8 cellular contexts compared by ENCODE assay signal in genomic region chr1:100894622-100895539, GRCh38. TPM values are rescaled to one million over a fixed set of nuclear protein-coding genes. Genes with fewer than 3 reads are reported as not detected.
DNase-seq lines count a peak whose midpoint lies in the region; ATAC-seq and TF ChIP-seq lines count a peak whose summit lies in the region.

Gene EXTL2, minus strand, starts transcription at chr1:100894842. Its CDS starts 6,085 bp downstream, at chr1:100888757.

- H3K4me1 ChIP-seq in smooth muscle cell (ENCODE audit: low read depth): peaks cover 16% of the 10 kb centered on the region

- peaks cover 22% of the 10 kb centered on the region for H4K20me1 ChIP-seq in smooth muscle cell (ENCODE audit: low read depth)

- H3K9ac ChIP-seq in smooth muscle cell (ENCODE audit: low read depth): peak within 1 kb of the TSS; percentile 96

- H3K27ac Mint-ChIP-seq in WTC11 (peak within 1 kb of the TSS; percentile 97), immature natural killer cell (peak within 1 kb of the TSS; percentile 99 to 100 (median 100))

- peak within 1 kb of the TSS; percentile 91 for H3K4me2 ChIP-seq in smooth muscle cell

- DNase-seq in ACHN: peak; percentile 82
- DNase-seq in NCI-H2171 treated with DMSO at 0.1 percent for 48 hours (lab: John Stamatoyannopoulos, UW): peak; percentile 98
- DNase-seq in WTC11 (ENCODE audit: low spot score): peak; percentile 84
- DNase-seq in caudate nucleus (lab: John Stamatoyannopoulos, UW): peak in 60 of 61 donors; percentile 26 to 95 (median 81)
- DNase-seq in immature natural killer cell: peak; percentile 49 to 54 (median 50)
- DNase-seq in smooth muscle cell (lab: John Stamatoyannopoulos, UW; ENCODE audit: unreplicated experiment): peak; percentile 78

- no peaks in the 10 kb centered on the region for H3K36me3 ChIP-seq in smooth muscle cell (ENCODE audit: low read depth)

- peak within 1 kb of the TSS; percentile 84 for H3K4me3 ChIP-seq in smooth muscle cell

- H3K9me3 Mint-ChIP-seq in WTC11 (peaks cover 27% of the 10 kb centered on the region), immature natural killer cell (peaks cover 0 to 3% (median under 1%) of the 10 kb centered on the region in 6 donors)

- H3K4me1 Mint-ChIP-seq in WTC11 (peaks cover 25% of the 10 kb centered on the region), immature natural killer cell (peaks cover 33 to 62% of the 10 kb centered on the region in 2 donors)

- TF ChIP-seq CTCF in WTC11 (IDR thresholded peaks at IDR 0.05) (no peak), smooth muscle cell (IDR thresholded peaks at IDR 0.05; ENCODE audit: borderline replicate concordance, insufficient read depth, poor library complexity, severe bottlenecking) (no peak)

- peak within 1 kb of the TSS; percentile 18 for H2AFZ ChIP-seq in smooth muscle cell (ENCODE audit: low read depth)

- H3F3A ChIP-seq in smooth muscle cell (ENCODE audit: low read depth): no peaks in the 10 kb centered on the region

- under 1% methylated on average over 47 of the region's 47 CpGs for whole genome bisulfite sequencing in smooth muscle cell (ENCODE audit: low lambda C conversion rate)

- POLR2A ChIA-PET in WTC11 (lab: Charles Lee): no interaction called here

- CTCF ChIA-PET in WTC11 (lab: Charles Lee): interaction anchor here (1.1 to 1.9 kb wide), 5 partner anchors 13 to 431 kb away, joined by 3 to 9 read pairs (median 4); no protein-coding TSS in a partner anchor

- H3K79me2 ChIP-seq in smooth muscle cell (ENCODE audit: low read depth): peaks cover 78% of the 10 kb centered on the region

- ATAC-seq in GM18867 (IDR thresholded peaks at IDR 0.05; ENCODE audit: unreplicated experiment) (peak; percentile 50), HG03108 (IDR thresholded peaks at IDR 0.05; ENCODE audit: unreplicated experiment) (peak; percentile 38), WTC11 (peak; percentile 66)

- in situ Hi-C loops in ACHN (cut with HindIII; ENCODE audit: low pct_ligation_motif_present, low pct_unique_long_range_greater_than_20kb, low sequenced_read_pairs): no loop called here

- peaks cover 5% of the 10 kb centered on the region for H3K9me3 ChIP-seq in smooth muscle cell (replicated peaks; ENCODE audit: low read depth)

- H3K27me3 ChIP-seq in smooth muscle cell (ENCODE audit: low read depth): no peaks in the 10 kb centered on the region

- peaks cover 43% of the 10 kb centered on the region for H3K36me3 Mint-ChIP-seq in WTC11
- H3K36me3 Mint-ChIP-seq in immature natural killer cell: peaks cover 9 to 17% (median 15%) of the 10 kb centered on the region in 3 donors

- no peaks in the 10 kb centered on the region for H3K27me3 Mint-ChIP-seq in WTC11 (ENCODE audit: low read depth)
- peaks cover 14 to 20% (median 17%) of the 10 kb centered on the region in 3 donors for H3K27me3 Mint-ChIP-seq in immature natural killer cell (ENCODE audit: low read depth in 3 of 3)

- H3K4me3 Mint-ChIP-seq in WTC11: peak within 1 kb of the TSS; percentile 100
- H3K4me3 Mint-ChIP-seq in immature natural killer cell: peak within 1 kb of the TSS; percentile 97 to 100 (median 99)

- H3K27ac ChIP-seq in caudate nucleus (ENCODE audit: low read depth, low read length): peak within 1 kb of the TSS; percentile 89
- H3K27ac ChIP-seq in smooth muscle cell (ENCODE audit: low read depth): peak within 1 kb of the TSS; percentile 99

TF ChIP-seq in WTC11, 78 proteins besides CTCF, POLR2A, EP300 and RAD21 (continues in another document):
- no peak for TF ChIP-seq ZBTB21 (CRISPR knock-in tag; IDR thresholded peaks at IDR 0.05; ENCODE audit: borderline replicate concordance)
- 0 out of 2 replicates have a peak, but pooled peaks have one; percentile 34 for TF ChIP-seq AR (CRISPR knock-in tag; IDR thresholded peaks at IDR 0.05)
- TF ChIP-seq USF1 (CRISPR knock-in tag; IDR thresholded peaks at IDR 0.05): peak; percentile 74
- peak; percentile 72; the same call in 1 of the 2 replicates for TF ChIP-seq NR2C2 (CRISPR knock-in tag; IDR thresholded peaks at IDR 0.05)
- TF ChIP-seq GABPB1 (CRISPR knock-in tag; IDR thresholded peaks at IDR 0.05): 0 out of 2 replicates have a peak, but pooled peaks have one; percentile 13
- TF ChIP-seq ARID4B (CRISPR knock-in tag; IDR thresholded peaks at IDR 0.05; ENCODE audit: borderline replicate concordance): peak; percentile 41; the same call in 1 of the 2 replicates
- TF ChIP-seq MLX (CRISPR knock-in tag; IDR thresholded peaks at IDR 0.05): no peak
- no peak for TF ChIP-seq TEAD4 (CRISPR knock-in tag; IDR thresholded peaks at IDR 0.05)
- 0 out of 2 replicates have a peak, but pooled peaks have one; percentile 17 for TF ChIP-seq TEAD1 (CRISPR knock-in tag; IDR thresholded peaks at IDR 0.05)
- TF ChIP-seq ZNF263 (CRISPR knock-in tag; IDR thresholded peaks at IDR 0.05; ENCODE audit: low read depth): 0 out of 2 replicates have a peak, but pooled peaks have one; percentile 41
- TF ChIP-seq FOXK1 (CRISPR knock-in tag; IDR thresholded peaks at IDR 0.05): 0 out of 2 replicates have a peak, but pooled peaks have one; percentile 6
- peak; percentile 81 for TF ChIP-seq USF2 (CRISPR knock-in tag; IDR thresholded peaks at IDR 0.05)

RNA-seq across cellular contexts. Expression of gene EXTL2, which starts in this region (rescaled TPM):
- total RNA-seq in WTC11 (2021): 36.4 to 41.0 TPM (median 37.8 TPM) in 3 replicates
- 1 to 10 TPM; 5.2 to 9.9 (median 8.4) TPM for polyA plus RNA-seq in immature natural killer cell
- 54.3 and 62.8 TPM in 2 replicates for total RNA-seq in smooth muscle cell
- 39.0 and 51.9 TPM in 2 replicates for polyA plus RNA-seq in smooth muscle cell

Comparison
In these comparisons a context has a peak if more than half of its experiments do, and no peak if none do; other contexts are left out.
1. Peak in every context shown above with its lines: DNase-seq, ATAC-seq, H3K4me3 ChIP-seq and H3K27ac ChIP-seq.